8 cellular contexts compared by ENCODE assay signal in genomic region chr19:46753420-46754155, GRCh38. TPM values are rescaled to one million over a fixed set of nuclear protein-coding genes. Genes with fewer than 3 reads are reported as not detected.
DNase-seq lines count a peak whose midpoint lies in the region; ATAC-seq and TF ChIP-seq lines count a peak whose summit lies in the region.

No MANE protein-coding gene starts in this region.

- H3K9me3 Mint-ChIP-seq in activated naive CD4-positive, alpha-beta T cell treated with anti-CD3 and anti-CD28 coated beads for 36 hours = no peaks in the 10 kb centered on the region
- no peaks in the 10 kb centered on the region for H3K9me3 Mint-ChIP-seq in immature natural killer cell

- H3K36me3 Mint-ChIP-seq in activated naive CD4-positive, alpha-beta T cell treated with anti-CD3 and anti-CD28 coated beads for 36 hours (ENCODE audit: low read depth) = peaks cover 6% of the 10 kb centered on the region
- peaks cover 3 to 16% (median 6%) of the 10 kb centered on the region in 3 donors for H3K36me3 Mint-ChIP-seq in immature natural killer cell

- H3K27me3 Mint-ChIP-seq in activated naive CD4-positive, alpha-beta T cell treated with anti-CD3 and anti-CD28 coated beads for 36 hours (ENCODE audit: low read depth) = no peaks in the 10 kb centered on the region
- H3K27me3 Mint-ChIP-seq in immature natural killer cell (ENCODE audit: low read depth in 3 of 3) = peaks cover 3 to 11% (median 4%) of the 10 kb centered on the region in 3 donors

- H3K9me2 ChIP-seq in Karpas-422 (replicated peaks; ENCODE audit: insufficient read depth, low read length) = no peaks in the 10 kb centered on the region

- H3K9ac ChIP-seq in DND-41 (ENCODE audit: low read depth, low read length) (no peak overlapping the region), Karpas-422 (ENCODE audit: low read length) (no peak overlapping the region)

- H3K27ac ChIP-seq in DND-41 (ENCODE audit: low read length) = no peak overlapping the region
- H3K27ac ChIP-seq in Karpas-422 (ENCODE audit: low read length) = no peak overlapping the region

- H3K4me3 Mint-ChIP-seq in activated naive CD4-positive, alpha-beta T cell treated with anti-CD3 and anti-CD28 coated beads for 36 hours = no peak overlapping the region
- no peak overlapping the region for H3K4me3 Mint-ChIP-seq in immature natural killer cell

- no peaks in the 10 kb centered on the region for H3K27me3 ChIP-seq in DND-41 (ENCODE audit: insufficient read depth, low read length, poor library complexity)
- no peaks in the 10 kb centered on the region for H3K27me3 ChIP-seq in Karpas-422 (ENCODE audit: low read length)

- intact Hi-C loops in activated naive CD4-positive, alpha-beta T cell treated with anti-CD3 and anti-CD28 coated beads for 36 hours (cut with micrococcal nuclease) = loop anchor here (1.0 kb wide), 1 partner anchor 49 kb away; no protein-coding TSS in a partner anchor

- H3K9me3 ChIP-seq in DND-41 (ENCODE audit: insufficient read depth, low read length, severe bottlenecking) (no peaks in the 10 kb centered on the region), Karpas-422 (ENCODE audit: low read length) (no peaks in the 10 kb centered on the region)

- no peaks in the 10 kb centered on the region for H3K4me1 ChIP-seq in DND-41 (ENCODE audit: insufficient read depth, low read length)
- H3K4me1 ChIP-seq in Karpas-422 (ENCODE audit: low read length) = peaks cover 4% of the 10 kb centered on the region

- H3K27ac Mint-ChIP-seq in activated naive CD4-positive, alpha-beta T cell treated with anti-CD3 and anti-CD28 coated beads for 36 hours = no peak overlapping the region
- no peak overlapping the region for H3K27ac Mint-ChIP-seq in immature natural killer cell

- H2AFZ ChIP-seq in DND-41 (ENCODE audit: low read depth, low read length) (no peak overlapping the region), Karpas-422 (ENCODE audit: low read length) (no peak overlapping the region)

- H3K36me3 ChIP-seq in DND-41 (ENCODE audit: insufficient read depth, low read length) (peaks cover 31% of the 10 kb centered on the region), Karpas-422 (ENCODE audit: insufficient read depth, low read length) (0 out of 2 replicates have a peak, but pooled peaks cover 4% of the 10 kb centered on the region)

- peaks cover 5% of the 10 kb centered on the region for H3K4me1 Mint-ChIP-seq in activated naive CD4-positive, alpha-beta T cell treated with anti-CD3 and anti-CD28 coated beads for 36 hours (ENCODE audit: low read depth)
- H3K4me1 Mint-ChIP-seq in immature natural killer cell = peaks cover 0 to 7% of the 10 kb centered on the region in 2 donors

- ATAC-seq in DND-41 (ENCODE audit: insufficient read depth, low read depth) (peak; percentile 83), GM19463 (IDR thresholded peaks at IDR 0.05; ENCODE audit: unreplicated experiment) (no peak)

- H3K79me2 ChIP-seq in DND-41 (ENCODE audit: insufficient read depth, low read length) (no peaks in the 10 kb centered on the region), Karpas-422 (ENCODE audit: low read length) (no peaks in the 10 kb centered on the region)

- DNase-seq in DND-41 (peak; percentile 84), Karpas-422 (peak; percentile 92), SK-N-DZ (ENCODE audit: low spot score) (peak; percentile 32), immature natural killer cell (peak; percentile 44 to 60 (median 46)), NCI-H526 treated with DMSO at 0.1 percent for 48 hours (lab: John Stamatoyannopoulos, UW) (no peak)
- peak; percentile 88 for DNase-seq in activated naive CD4-positive, alpha-beta T cell treated with anti-CD3 and anti-CD28 coated beads for 36 hours
- peak; percentile 42 for DNase-seq in stimulated activated CD8-positive, alpha-beta memory T cell treated with anti-CD3 and anti-CD28 coated beads, Interleukin-12 subunit alpha, Interleukin-12 subunit beta, amount 100 ng/mL, for 1 hour (ENCODE audit: low read depth)

- H4K20me1 ChIP-seq in DND-41 (ENCODE audit: insufficient read depth, low read length) (peaks cover 13% of the 10 kb centered on the region; the same call in 1 of the 2 replicates), Karpas-422 (ENCODE audit: insufficient read depth, low read depth, low read length) (no peaks in the 10 kb centered on the region)

- H3K4me2 ChIP-seq in DND-41 (ENCODE audit: insufficient read depth, low read length) (no peak overlapping the region), Karpas-422 (ENCODE audit: low read depth, low read length, poor library complexity, severe bottlenecking) (no peak overlapping the region)

- CTCF ChIA-PET in activated naive CD4-positive, alpha-beta T cell treated with anti-CD3 and anti-CD28 coated beads for 36 hours (lab: Charles Lee) = interaction anchor here (0.5 to 6.9 kb wide), 22 partner anchors 9 to 238 kb away, joined by 3 to 40 read pairs (median 4); no protein-coding TSS in a partner anchor

- peak; percentile 87 for TF ChIP-seq CTCF in DND-41 (IDR thresholded peaks at IDR 0.05; ENCODE audit: borderline replicate concordance, extremely low read depth, low read length, poor library complexity, severe bottlenecking)

- H3K4me3 ChIP-seq in DND-41 (ENCODE audit: low read depth in 1 of 2, low read length in 2 of 2) = no peak overlapping the region
- no peak overlapping the region for H3K4me3 ChIP-seq in Karpas-422 (ENCODE audit: low read length)

RNA-seq across cellular contexts. Expression of gene STRN4, which starts 7.3 kb away (rescaled TPM):
- total RNA-seq in Karpas-422 (2014; rRNA removed; shearing (Covaris generic); ENCODE audit: low replicate concordance) = 37.5 and 55.2 TPM in 2 replicates
- 85.9 and 92.5 TPM in 2 replicates for polyA plus RNA-seq in SK-N-DZ (2014; cell fraction: cytosol; rRNA removed)
- polyA plus RNA-seq in SK-N-DZ (2014; cell fraction: nucleus; rRNA removed) = 108 and 111 TPM in 2 replicates
- 10 to 100 TPM; 59.2 to 63.2 TPM for total RNA-seq in activated naive CD4-positive, alpha-beta T cell treated with anti-CD3 and anti-CD28 coated beads for 36 hours
- 10 to 100 TPM in 2 of 3 donors, 1 to 10 TPM in 1; 8.8 to 26.8 (median 10.8) TPM for polyA plus RNA-seq in immature natural killer cell

RNA-seq across cellular contexts. Expression of gene FKRP, which starts 7.7 kb away (rescaled TPM):
- total RNA-seq in Karpas-422 (2014; rRNA removed; shearing (Covaris generic); ENCODE audit: low replicate concordance) = 14.6 and 18.4 TPM in 2 replicates
- 10.1 and 19.0 TPM in 2 replicates for polyA plus RNA-seq in SK-N-DZ (2014; cell fraction: cytosol; rRNA removed)
- 8.9 and 12.5 TPM in 2 replicates for polyA plus RNA-seq in SK-N-DZ (2014; cell fraction: nucleus; rRNA removed)
- 1 to 10 TPM; 8.8 to 9.0 TPM for total RNA-seq in activated naive CD4-positive, alpha-beta T cell treated with anti-CD3 and anti-CD28 coated beads for 36 hours
- 1 to 10 TPM in 2 of 3 donors, not detected in 1; 2.2 to 5.4 TPM for polyA plus RNA-seq in immature natural killer cell

RNA-seq across cellular contexts. Expression of gene SLC1A5, which starts 34.8 kb away (rescaled TPM):
- total RNA-seq in Karpas-422 (2014; rRNA removed; shearing (Covaris generic); ENCODE audit: low replicate concordance) = 116 and 189 TPM in 2 replicates
- polyA plus RNA-seq in SK-N-DZ (2014; cell fraction: cytosol; rRNA removed) = 66.6 and 78.1 TPM in 2 replicates
- polyA plus RNA-seq in SK-N-DZ (2014; cell fraction: nucleus; rRNA removed) = 30.3 and 33.5 TPM in 2 replicates
- total RNA-seq in activated naive CD4-positive, alpha-beta T cell treated with anti-CD3 and anti-CD28 coated beads for 36 hours = 100 to 1,000 TPM; 139 TPM
- polyA plus RNA-seq in immature natural killer cell = 10 to 100 TPM; 17.4 to 37.7 (median 32.6) TPM

RNA-seq across cellular contexts. Expression of gene PRKD2, which starts 36.7 kb away (rescaled TPM):
- total RNA-seq in Karpas-422 (2014; rRNA removed; shearing (Covaris generic); ENCODE audit: low replicate concordance) = 20.0 and 34.6 TPM in 2 replicates
- polyA plus RNA-seq in SK-N-DZ (2014; cell fraction: cytosol; rRNA removed) = 7.4 and 8.8 TPM in 2 replicates
- 10.0 and 12.7 TPM in 2 replicates for polyA plus RNA-seq in SK-N-DZ (2014; cell fraction: nucleus; rRNA removed)
- 10 to 100 TPM; 62.2 to 62.3 TPM for total RNA-seq in activated naive CD4-positive, alpha-beta T cell treated with anti-CD3 and anti-CD28 coated beads for 36 hours
- 100 to 1,000 TPM in 1 of 3 donors, 10 to 100 TPM in 2; 36.3 to 116 (median 36.3) TPM for polyA plus RNA-seq in immature natural killer cell
